ENCODE assay signal across 21 cellular contexts in the genomic region with DNA sequence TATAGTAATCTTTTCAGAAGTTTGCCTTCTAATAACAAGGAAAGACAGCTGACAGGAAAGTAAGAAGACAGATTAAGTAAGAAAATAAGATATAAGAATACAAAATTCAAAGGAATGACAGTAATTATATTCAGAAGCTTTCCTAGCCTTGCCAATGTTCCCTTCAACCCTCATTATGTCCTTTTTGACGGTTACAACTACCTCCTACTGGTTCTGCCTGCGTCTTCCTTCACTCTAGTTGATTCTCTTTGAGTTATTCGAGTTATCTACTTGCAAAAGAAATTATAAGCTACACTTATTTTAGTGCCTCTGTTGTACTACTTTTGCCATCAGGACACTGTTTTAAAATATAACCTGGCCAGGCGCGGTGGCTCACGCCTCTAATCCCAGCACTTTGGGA.
"Had no signal": no experiment of that assay in that cellular context is flagged by ENCODE, and none has a peak within 500 bp of the region (broad histone marks: within the 10 kb centered on the region; RNA-seq: fewer than 3 reads in every experiment).

No MANE protein-coding gene starts in this region.

- H3K27ac ChIP-seq: colonic mucosa, epithelial cell of prostate, esophagus squamous epithelium, gastrocnemius medialis, heart right ventricle, left lung, lower lobe of right lung had no signal

- H3K36me3 ChIP-seq: colonic mucosa, esophagus squamous epithelium, gastrocnemius medialis, heart right ventricle, left lung, lower lobe of right lung had no signal

- H3K9me3 Mint-ChIP-seq: effector memory CD8-positive, alpha-beta T cell; endodermal cell; mesothelial cell of epicardium had no signal

- H3K4me3 ChIP-seq: colonic mucosa, esophagus squamous epithelium, gastrocnemius medialis, heart right ventricle, left lung, lower lobe of right lung, mucosa of descending colon had no signal

- ATAC-seq: effector memory CD8-positive, alpha-beta T cell; esophagus mucosa; gastrocnemius medialis; heart right ventricle; left cardiac atrium; left lung; left ventricle myocardium superior; lower lobe of right lung; mucosa of descending colon had no signal

- H3K27me3 ChIP-seq: colonic mucosa, esophagus squamous epithelium, gastrocnemius medialis, left lung had no signal

- H3K4me1 ChIP-seq: colonic mucosa, esophagus squamous epithelium, gastrocnemius medialis, heart right ventricle, left lung, lower lobe of right lung had no signal

- H3K9me3 ChIP-seq: colonic mucosa, esophagus squamous epithelium, gastrocnemius medialis, heart right ventricle, left lung, lower lobe of right lung, mucosa of descending colon had no signal

- H3K27ac Mint-ChIP-seq: effector memory CD8-positive, alpha-beta T cell; endodermal cell; mesothelial cell of epicardium had no signal

- H3K4me3 Mint-ChIP-seq: effector memory CD8-positive, alpha-beta T cell; endodermal cell; mesothelial cell of epicardium had no signal

- DNase-seq: colonic mucosa; dermis blood vessel endothelial cell; effector CD8-positive, alpha-beta T cell; effector memory CD8-positive, alpha-beta T cell; endodermal cell; erythroblast; esophagus squamous epithelium; foreskin fibroblast; foreskin melanocyte; gastrocnemius medialis; glutamatergic neuron; heart right ventricle; left cardiac atrium; left ventricle myocardium superior; lower lobe of right lung; mesenchymal stem cell; mucosa of descending colon had no signal

- H3K36me3 Mint-ChIP-seq: mesothelial cell of epicardium had no signal
